Comparison of ENCODE assay signal across 26 cellular contexts in the genomic region with DNA sequence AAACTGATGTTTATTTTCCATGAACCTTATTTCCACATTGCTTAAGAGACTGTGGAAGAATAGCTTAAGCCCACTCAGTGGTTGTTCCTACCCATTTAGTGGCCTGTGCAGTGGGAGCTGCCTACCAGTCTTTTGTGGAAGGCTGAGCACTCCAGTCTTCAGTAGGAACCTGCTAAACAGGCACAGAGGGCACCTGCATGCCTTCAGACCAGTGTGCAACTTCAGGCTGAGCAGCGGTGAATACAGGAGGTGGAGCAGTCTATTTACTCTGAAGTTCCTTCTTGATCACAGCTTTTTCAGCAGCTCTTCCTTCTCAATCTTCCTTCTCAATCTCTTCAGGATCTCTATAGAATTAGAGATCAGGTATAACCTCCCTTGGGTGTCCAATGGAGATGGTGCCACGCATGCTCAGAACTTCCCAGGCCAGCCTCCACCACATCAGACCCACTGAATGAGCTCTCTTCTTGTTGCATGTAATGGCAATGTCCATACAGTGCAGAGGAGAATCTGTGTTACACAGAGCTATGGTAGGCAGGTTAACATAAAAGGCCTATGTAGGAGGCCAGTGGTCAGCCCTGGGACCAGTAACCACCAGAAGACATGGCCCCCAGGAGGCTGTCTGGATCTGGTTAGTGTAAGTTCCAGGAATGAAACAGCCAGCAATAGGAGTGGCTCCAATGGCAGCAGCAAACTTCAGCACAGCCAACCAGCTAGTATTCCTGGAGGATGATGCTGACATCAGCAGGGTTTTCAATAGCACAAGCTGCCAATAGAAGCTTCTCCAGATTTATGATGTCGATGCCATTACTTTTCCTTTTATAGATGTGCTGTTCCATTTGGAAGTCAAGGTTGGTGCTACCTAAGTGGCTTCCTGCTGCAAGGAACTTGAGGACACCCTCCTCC.
"Had no signal": no experiment of that assay in that cellular context is flagged by ENCODE, and none has a peak within 500 bp of the region (broad histone marks: within the 10 kb centered on the region; RNA-seq: fewer than 3 reads in every experiment).

No MANE protein-coding gene starts in this region.

- H3K4me3 Mint-ChIP-seq: activated CD4-positive, alpha-beta memory T cell treated with anti-CD3 and anti-CD28 coated beads for 36 hours; activated CD4-positive, alpha-beta T cell treated with anti-CD3 and anti-CD28 coated beads, Interleukin-2, amount 10 ng/mL, durations not matched to agents 24 days and 14 days; activated naive CD4-positive, alpha-beta T cell treated with anti-CD3 and anti-CD28 coated beads, Interleukin-2, amount 10 ng/mL, durations not matched to agents 7 days and 5 days; activated naive CD8-positive, alpha-beta T cell treated with anti-CD3 and anti-CD28 coated beads for 36 hours; activated T-helper 17 cell treated with anti-CD3 and anti-CD28 coated beads, Interleukin-2, amount 50 U/mL, for 72 hours; T-helper 17 cell; WTC11 had no signal

- H3K4me3 ChIP-seq: cardiac muscle cell, MG63 had no signal

- H3K27me3 Mint-ChIP-seq: activated CD4-positive, alpha-beta memory T cell treated with anti-CD3 and anti-CD28 coated beads for 36 hours; activated CD4-positive, alpha-beta T cell treated with anti-CD3 and anti-CD28 coated beads, Interleukin-2, amount 10 ng/mL, durations not matched to agents 24 days and 14 days; activated naive CD8-positive, alpha-beta T cell treated with anti-CD3 and anti-CD28 coated beads for 36 hours; activated T-helper 17 cell treated with anti-CD3 and anti-CD28 coated beads, Interleukin-2, amount 50 U/mL, for 72 hours; T-helper 17 cell had no signal

- ATAC-seq: activated T-helper 17 cell treated with anti-CD3 and anti-CD28 coated beads, Interleukin-2, amount 50 U/mL, for 72 hours; T-helper 17 cell; WTC11 had no signal

- H3K27me3 ChIP-seq: brain microvascular endothelial cell, cardiac muscle cell, MG63 had no signal

- H3K4me2 ChIP-seq: KMS-11 had no signal

- H3K36me3 Mint-ChIP-seq: activated naive CD4-positive, alpha-beta T cell treated with anti-CD3 and anti-CD28 coated beads, Interleukin-2, amount 10 ng/mL, durations not matched to agents 7 days and 5 days; activated naive CD8-positive, alpha-beta T cell treated with anti-CD3 and anti-CD28 coated beads for 36 hours had no signal

- H3K36me3 ChIP-seq: brain microvascular endothelial cell, cardiac muscle cell, MG63 had no signal

- H3K9ac ChIP-seq: KMS-11 had no signal

- DNase-seq: activated CD4-positive, alpha-beta memory T cell treated with anti-CD3 and anti-CD28 coated beads for 36 hours; activated CD4-positive, alpha-beta T cell treated with anti-CD3 and anti-CD28 coated beads, Interleukin-2, amount 10 ng/mL, durations not matched to agents 24 days and 14 days; activated CD4-positive, CD25-positive, alpha-beta regulatory T cell treated with anti-CD3 and anti-CD28 coated beads, Interleukin-2, amount 50 U/mL, for 72 hours; activated gamma-delta T cell; activated naive CD4-positive, alpha-beta T cell treated with anti-CD3 and anti-CD28 coated beads, Interleukin-2, amount 10 ng/mL, durations not matched to agents 7 days and 5 days; activated naive CD8-positive, alpha-beta T cell treated with anti-CD3 and anti-CD28 coated beads for 36 hours; activated T-cell treated with anti-CD3 and anti-CD28 coated beads for 4 hours; activated T-cell treated with anti-CD3 and anti-CD28 coated beads, Interleukin-2, amount 50 U/mL, for 48 hours; brain microvascular endothelial cell; MG63; MV-4-11; NCI-H1105; NCI-H1436; NCI-H1694 treated with DMSO at 0.1 percent for 48 hours; NCI-H2029 treated with DMSO at 0.1 percent for 48 hours; NCI-H510A treated with DMSO at 0.1 percent for 48 hours; NCI-H69; NK-92 treated with Interleukin-12 subunit alpha and Interleukin-12 subunit beta, amount 100 ng/mL, for 24 hours; OCI-M1; SHP77 treated with DMSO at 0.1 percent for 48 hours; T-helper 17 cell; T-helper 9 cell had no signal

- H3K27ac Mint-ChIP-seq: activated CD4-positive, alpha-beta memory T cell treated with anti-CD3 and anti-CD28 coated beads for 36 hours; activated CD4-positive, alpha-beta T cell treated with anti-CD3 and anti-CD28 coated beads, Interleukin-2, amount 10 ng/mL, durations not matched to agents 24 days and 14 days; activated naive CD4-positive, alpha-beta T cell treated with anti-CD3 and anti-CD28 coated beads, Interleukin-2, amount 10 ng/mL, durations not matched to agents 7 days and 5 days; activated naive CD8-positive, alpha-beta T cell treated with anti-CD3 and anti-CD28 coated beads for 36 hours; activated T-helper 17 cell treated with anti-CD3 and anti-CD28 coated beads, Interleukin-2, amount 50 U/mL, for 72 hours; T-helper 17 cell; WTC11 had no signal

- H3K27ac ChIP-seq: brain microvascular endothelial cell, cardiac muscle cell, KMS-11 had no signal

- H3K4me1 Mint-ChIP-seq: activated CD4-positive, alpha-beta T cell treated with anti-CD3 and anti-CD28 coated beads, Interleukin-2, amount 10 ng/mL, durations not matched to agents 24 days and 14 days; activated naive CD4-positive, alpha-beta T cell treated with anti-CD3 and anti-CD28 coated beads, Interleukin-2, amount 10 ng/mL, durations not matched to agents 7 days and 5 days; activated naive CD8-positive, alpha-beta T cell treated with anti-CD3 and anti-CD28 coated beads for 36 hours; activated T-helper 17 cell treated with anti-CD3 and anti-CD28 coated beads, Interleukin-2, amount 50 U/mL, for 72 hours; T-helper 17 cell had no signal
